20 cellular contexts compared by ENCODE assay signal in genomic region chr20:25303292-25304024, GRCh38.
"Had no signal": no experiment of that assay in that cellular context is flagged by ENCODE, and none has a peak within 500 bp of the region (broad histone marks: within the 10 kb centered on the region; RNA-seq: fewer than 3 reads in every experiment).

No MANE protein-coding gene starts in this region.

- H3K27ac ChIP-seq: brain microvascular endothelial cell, heart left ventricle, neural progenitor cell, ovary, sigmoid colon had no signal

- H3K4me1 ChIP-seq: neural progenitor cell had no signal

- H3K27ac Mint-ChIP-seq: activated CD8-positive, alpha-beta T cell treated with anti-CD3 and anti-CD28 coated beads, Interleukin-2, amount 10 ng/mL, durations not matched to agents 7 days and 5 days; activated naive CD8-positive, alpha-beta T cell treated with anti-CD3 and anti-CD28 coated beads for 36 hours; memory B cell; neural progenitor cell; T-helper 1 cell treated with Interleukin-12 subunit alpha and Interleukin-12 subunit beta and Interleukin-4 antibody, amounts not matched to agents 30 μg/mL and 1 μg/mL, for 36 hours had no signal

- H3K4me3 Mint-ChIP-seq: activated CD4-positive, alpha-beta T cell treated with anti-CD3 and anti-CD28 coated beads, Interleukin-2, amount 10 ng/mL, durations not matched to agents 7 days and 5 days; activated CD8-positive, alpha-beta T cell treated with anti-CD3 and anti-CD28 coated beads, Interleukin-2, amount 10 ng/mL, durations not matched to agents 7 days and 5 days; activated naive CD8-positive, alpha-beta T cell treated with anti-CD3 and anti-CD28 coated beads for 36 hours; memory B cell; naive thymus-derived CD4-positive, alpha-beta T cell; neural progenitor cell; stimulated activated memory B cell treated with anti-CD40 and anti-IgM and Interleukin-4, amounts not matched to agents 10 μg/mL and 1 μg/mL and 100 μg/mL, for 72 hours; T-helper 1 cell treated with Interleukin-12 subunit alpha and Interleukin-12 subunit beta and Interleukin-4 antibody, amounts not matched to agents 30 μg/mL and 1 μg/mL, for 36 hours had no signal

- H3K9ac ChIP-seq: neural progenitor cell had no signal

- H3K9me3 Mint-ChIP-seq: activated CD4-positive, alpha-beta T cell treated with anti-CD3 and anti-CD28 coated beads, Interleukin-2, amount 10 ng/mL, durations not matched to agents 7 days and 5 days; activated naive CD8-positive, alpha-beta T cell treated with anti-CD3 and anti-CD28 coated beads for 36 hours; memory B cell; naive thymus-derived CD4-positive, alpha-beta T cell; neural progenitor cell; stimulated activated memory B cell treated with anti-CD40 and anti-IgM and Interleukin-4, amounts not matched to agents 10 μg/mL and 1 μg/mL and 100 μg/mL, for 72 hours; T-helper 1 cell treated with Interleukin-12 subunit alpha and Interleukin-12 subunit beta and Interleukin-4 antibody, amounts not matched to agents 30 μg/mL and 1 μg/mL, for 36 hours had no signal

- ATAC-seq: activated CD4-positive, CD25-positive, alpha-beta regulatory T cell treated with anti-CD3 and anti-CD28 coated beads, Interleukin-2, amount 50 U/mL, for 24 hours; activated CD8-positive, alpha-beta T cell treated with anti-CD3 and anti-CD28 coated beads, Interleukin-2, amount 10 ng/mL, durations not matched to agents 7 days and 5 days; gastroesophageal sphincter; naive thymus-derived CD4-positive, alpha-beta T cell; stimulated activated memory B cell treated with anti-CD40 and anti-IgM and Interleukin-4, amounts not matched to agents 10 μg/mL and 1 μg/mL and 100 μg/mL, for 72 hours had no signal

- H3K4me1 Mint-ChIP-seq: activated CD4-positive, alpha-beta T cell treated with anti-CD3 and anti-CD28 coated beads, Interleukin-2, amount 10 ng/mL, durations not matched to agents 7 days and 5 days; activated naive CD8-positive, alpha-beta T cell treated with anti-CD3 and anti-CD28 coated beads for 36 hours; memory B cell; naive thymus-derived CD4-positive, alpha-beta T cell; neural progenitor cell had no signal

- H3K4me3 ChIP-seq: esophagus muscularis mucosa, gastroesophageal sphincter, heart left ventricle, neural progenitor cell, ovary, sigmoid colon had no signal

- H2AFZ ChIP-seq: neural progenitor cell had no signal

- H3K36me3 ChIP-seq: neural progenitor cell, ovary had no signal

- H3K4me2 ChIP-seq: neural progenitor cell had no signal

- H3K9me3 ChIP-seq: esophagus muscularis mucosa, gastroesophageal sphincter, heart left ventricle, ovary, sigmoid colon had no signal

- H3K27me3 Mint-ChIP-seq: activated CD4-positive, alpha-beta T cell treated with anti-CD3 and anti-CD28 coated beads, Interleukin-2, amount 10 ng/mL, durations not matched to agents 7 days and 5 days; activated naive CD8-positive, alpha-beta T cell treated with anti-CD3 and anti-CD28 coated beads for 36 hours; memory B cell; naive thymus-derived CD4-positive, alpha-beta T cell; stimulated activated memory B cell treated with anti-CD40 and anti-IgM and Interleukin-4, amounts not matched to agents 10 μg/mL and 1 μg/mL and 100 μg/mL, for 72 hours had no signal

- H3K27me3 ChIP-seq: brain microvascular endothelial cell, esophagus muscularis mucosa, gastroesophageal sphincter, heart left ventricle, neural progenitor cell, ovary, sigmoid colon had no signal

- DNase-seq: activated CD4-positive, alpha-beta T cell treated with anti-CD3 and anti-CD28 coated beads, Interleukin-2, amount 10 ng/mL, durations not matched to agents 7 days and 5 days; activated CD8-positive, alpha-beta T cell treated with anti-CD3 and anti-CD28 coated beads, Interleukin-2, amount 10 ng/mL, durations not matched to agents 7 days and 5 days; activated effector memory CD4-positive, alpha-beta T cell treated with anti-CD3 and anti-CD28 coated beads, Interleukin-2, amount 50 U/mL, for 16 hours; activated naive CD8-positive, alpha-beta T cell treated with anti-CD3 and anti-CD28 coated beads for 36 hours; activated T-cell treated with anti-CD3 and anti-CD28 coated beads, Interleukin-2, amount 50 U/mL, for 48 hours; brain microvascular endothelial cell; cortex of kidney; effector CD4-positive, alpha-beta T cell; naive thymus-derived CD4-positive, alpha-beta T cell; ovary; sigmoid colon; stimulated activated CD4-positive, alpha-beta T cell treated with anti-CD3 and anti-CD28 coated beads, Interleukin-4, amount 100 ng/mL, for 24 hours had no signal

- H3K36me3 Mint-ChIP-seq: memory B cell had no signal
